ENCODE assay signal across 8 cellular contexts in the genomic region with DNA sequence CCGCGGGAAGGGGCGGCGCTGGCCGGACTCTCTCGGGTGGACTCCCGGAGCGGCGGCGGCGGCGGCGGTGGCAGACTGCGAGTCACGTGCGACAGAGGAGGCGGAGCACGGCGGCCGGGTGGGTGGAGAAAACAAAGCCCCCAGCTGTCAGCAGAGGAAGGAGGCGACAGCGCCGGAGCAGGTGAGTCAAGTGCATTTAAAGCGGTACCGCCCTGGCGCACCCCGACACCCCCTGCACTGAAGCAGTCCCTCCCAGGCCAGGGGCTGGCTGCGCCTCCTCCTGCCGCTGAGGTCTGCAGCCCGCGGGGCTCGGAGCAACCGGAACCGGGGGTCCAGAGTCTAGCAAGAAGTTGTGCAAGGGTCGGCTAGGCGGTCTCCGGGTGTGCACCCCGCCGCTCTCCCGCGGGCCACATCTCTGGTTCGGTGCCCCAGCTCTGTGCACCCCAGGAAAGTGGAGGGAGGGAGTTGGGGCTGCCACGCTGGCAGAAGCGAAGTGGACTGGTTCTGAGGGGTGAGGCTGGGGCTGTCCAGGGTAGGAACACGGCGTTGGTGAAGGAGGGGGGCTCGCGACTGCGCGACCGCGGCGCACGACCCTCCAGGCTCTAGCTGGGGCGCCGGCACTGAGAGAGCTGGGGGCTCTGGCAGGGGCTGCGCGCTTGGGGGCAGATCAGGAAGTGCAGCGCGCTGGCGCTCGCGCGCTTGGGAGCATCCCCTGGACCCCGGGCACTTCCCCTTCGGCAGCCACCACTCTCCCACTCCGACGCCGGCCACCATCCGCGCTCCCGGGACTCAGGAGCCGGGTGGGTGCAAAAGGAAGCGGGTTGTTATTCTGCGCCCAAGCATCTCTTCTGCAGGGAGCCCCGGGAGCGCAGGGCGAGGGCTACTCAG.
DNase-seq lines count a peak whose midpoint lies in the region; ATAC-seq and TF ChIP-seq lines count a peak whose summit lies in the region.

No MANE protein-coding gene starts in this region.

- no peaks in the 10 kb centered on the region for H3K79me2 ChIP-seq in OCI-LY1 (ENCODE audit: insufficient read depth, low read length)

- no peaks in the 10 kb centered on the region for H3K9me3 Mint-ChIP-seq in natural killer cell

- no peaks in the 10 kb centered on the region for H4K20me1 ChIP-seq in OCI-LY1 (ENCODE audit: insufficient read depth, low read length)

- peak overlapping the region; percentile 48; the same call in 1 of the 2 replicates for H2AFZ ChIP-seq in OCI-LY1 (ENCODE audit: low read length)

- intact Hi-C loops in natural killer cell (cut with micrococcal nuclease) = loop anchor here (5.0 kb wide), 1 partner anchor 520 kb away; the partner anchor contains the start of gene INO80C

- H3K4me2 ChIP-seq in OCI-LY1 (ENCODE audit: low read length) = peak overlapping the region; percentile 97

- peaks cover 27 to 36% of the 10 kb centered on the region in 2 donors for H3K4me1 Mint-ChIP-seq in natural killer cell

- DNase-seq in GM20000 (ENCODE audit: low spot score) (peak; percentile 74), HT1080 (ENCODE audit: low read depth) (peak; percentile 11), fibroblast of gingiva (ENCODE audit: low read depth) (peak; percentile 18), natural killer cell (peak; percentile 82)
- DNase-seq in activated T-cell treated with anti-CD3 and anti-CD28 coated beads, Interleukin-2, amount 50 U/mL, for 48 hours = peak; percentile 78 to 81
- DNase-seq in stimulated activated naive CD4-positive, alpha-beta T cell (lab: John Stamatoyannopoulos, UW) = peak; percentile 67 to 75 (median 70)

- peak overlapping the region; percentile 87 to 90 for H3K27ac Mint-ChIP-seq in natural killer cell

- H3K27ac ChIP-seq in C4-2B (peak overlapping the region; percentile 35; the same call in 1 of the 2 replicates), OCI-LY1 (ENCODE audit: low read depth, low read length, poor library complexity, severe bottlenecking) (no peak overlapping the region)

- H3K9me3 ChIP-seq in OCI-LY1 (ENCODE audit: low read length) = no peaks in the 10 kb centered on the region

- H3K9me2 ChIP-seq in OCI-LY1 (ENCODE audit: low read depth, low read length) = no peaks in the 10 kb centered on the region

- no peak for TF ChIP-seq CTCF in C4-2B (conservative IDR thresholded peaks at IDR 0.05)
- no peak for TF ChIP-seq CTCF in GM20000 (IDR thresholded peaks at IDR 0.05; ENCODE audit: extremely low read depth, missing control alignments)
- no peak for TF ChIP-seq CTCF in OCI-LY1 (IDR thresholded peaks at IDR 0.05; ENCODE audit: low read length)
- TF ChIP-seq CTCF in natural killer cell (IDR thresholded peaks at IDR 0.05) = no peak

- H3F3A ChIP-seq in OCI-LY1 (ENCODE audit: insufficient read depth, low read length) = no peaks in the 10 kb centered on the region

- peaks cover 19% of the 10 kb centered on the region for H3K4me1 ChIP-seq in OCI-LY1 (ENCODE audit: insufficient read depth, low read length, severe bottlenecking)

- H3K4me3 ChIP-seq in OCI-LY1 (ENCODE audit: low read depth, low read length, poor library complexity, severe bottlenecking) = peak overlapping the region; percentile 89

- H3K4me3 Mint-ChIP-seq in natural killer cell = peak overlapping the region; percentile 95

- no peaks in the 10 kb centered on the region for H3K36me3 ChIP-seq in OCI-LY1 (ENCODE audit: insufficient read depth, low read length)

- H3K27me3 ChIP-seq in OCI-LY1 (ENCODE audit: insufficient read depth, low read length) = 0 out of 2 replicates have a peak, but pooled peaks cover 3% of the 10 kb centered on the region

- peak; percentile 71 to 85 (median 82) for ATAC-seq in natural killer cell

- H3K36me3 Mint-ChIP-seq in natural killer cell = no peaks in the 10 kb centered on the region

- peak overlapping the region; percentile 72 for H3K9ac ChIP-seq in OCI-LY1 (ENCODE audit: low read length)

- peaks cover 7 to 16% of the 10 kb centered on the region in 2 donors for H3K27me3 Mint-ChIP-seq in natural killer cell (ENCODE audit: low read depth in 2 of 2)

Comparison
In these comparisons a context has a peak if more than half of its experiments do, and no peak if none do; other contexts are left out.
1. DNase-seq: peak in every context shown above with its lines; median percentile 82 in natural killer cell; 80 in activated T-cell treated with anti-CD3 and anti-CD28 coated beads, Interleukin-2, amount 50 U/mL, for 48 hours; 74 in GM20000; 70 in stimulated activated naive CD4-positive, alpha-beta T cell; 18 in fibroblast of gingiva; 11 in HT1080.